ENCODE assay signal across 1 cellular context in genomic region chr2:20012282-20013060, GRCh38.
TF ChIP-seq lines count a peak whose summit lies in the region.

MATN3 (minus strand) TSS chr2:20012668; CDS start chr2:20012631, 37 bp downstream.

TF ChIP-seq in WTC11, 78 proteins besides CTCF, POLR2A, EP300 and RAD21 (continued from another document):
- TF ChIP-seq ARID4B (CRISPR knock-in tag; IDR thresholded peaks at IDR 0.05; ENCODE audit: borderline replicate concordance) (0 out of 2 replicates have a peak, but pooled peaks have one; percentile 31), OVOL2 (CRISPR knock-in tag; IDR thresholded peaks at IDR 0.05; ENCODE audit: borderline replicate concordance) (no peak), PRDM15 (CRISPR knock-in tag; IDR thresholded peaks at IDR 0.05) (no peak), TEAD1 (CRISPR knock-in tag; IDR thresholded peaks at IDR 0.05) (peak; percentile 75; the same call in 1 of the 2 replicates), TEAD4 (CRISPR knock-in tag; IDR thresholded peaks at IDR 0.05) (0 out of 2 replicates have a peak, but pooled peaks have one; percentile 49), FOXJ3 (CRISPR knock-in tag; IDR thresholded peaks at IDR 0.05; ENCODE audit: borderline replicate concordance) (no peak), MXD4 (CRISPR knock-in tag; IDR thresholded peaks at IDR 0.05; ENCODE audit: borderline replicate concordance) (no peak), ZNF317 (CRISPR knock-in tag; IDR thresholded peaks at IDR 0.05; ENCODE audit: borderline replicate concordance, low read depth) (no peak), HMGXB4 (CRISPR knock-in tag; IDR thresholded peaks at IDR 0.05) (peak; percentile 30; the same call in 1 of the 2 replicates)
